17 cellular contexts compared by ENCODE assay signal in genomic region chr1:31105646-31106045, GRCh38. TPM values are rescaled to one million over a fixed set of nuclear protein-coding genes. Genes with fewer than 3 reads are reported as not detected.
DNase-seq lines count a peak whose midpoint lies in the region; ATAC-seq and TF ChIP-seq lines count a peak whose summit lies in the region.
"Had no signal": no experiment of that assay in that cellular context is flagged by ENCODE, and none has a peak within 500 bp of the region (broad histone marks: within the 10 kb centered on the region; RNA-seq: fewer than 3 reads in every experiment).

No MANE protein-coding gene starts in this region.

- H3K9me3 ChIP-seq in IMR-90 (ENCODE audit: control insufficient read depth, insufficient read depth, low read length): no peaks in the 10 kb centered on the region
- H3K9me3 ChIP-seq: BLaER1 treated with 17β-estradiol and CSF1 and Interleukin-3, amounts not matched to agents 10 nM and 100 nM; SJSA1 had no signal

- H4K91ac ChIP-seq in IMR-90 (ENCODE audit: insufficient read depth, low read depth, low read length): no peak overlapping the region

- no peak overlapping the region for H4K5ac ChIP-seq in IMR-90 (ENCODE audit: low read depth, low read length)

- no peak overlapping the region for H2BK120ac ChIP-seq in IMR-90 (ENCODE audit: low read depth, low read length)

- WGBS in IMR-90 (ENCODE audit: extremely low coverage in 2 of 2, insufficient read length in 1 of 2), 2 experiments: no CpG with 5 or more reads among the region's 8 CpGs

- H3K4me1 ChIP-seq in IMR-90 (ENCODE audit: control insufficient read depth, insufficient read depth, low read length) (peaks cover 8% of the 10 kb centered on the region), foreskin keratinocyte (peaks cover 24% of the 10 kb centered on the region)

- H3K79me1 ChIP-seq in IMR-90 (ENCODE audit: low read depth in 1 of 2, low read length in 2 of 2): no peaks in the 10 kb centered on the region

- no peak overlapping the region for H3K4me3 ChIP-seq in IMR-90 (ENCODE audit: insufficient read depth, low read depth, low read length)
- H3K4me3 ChIP-seq: BLaER1 treated with 17β-estradiol and CSF1 and Interleukin-3, amounts not matched to agents 10 nM and 100 nM; SJSA1 had no signal

- CTCF ChIA-PET in IMR-90 (lab: Yijun Ruan, JAX): interaction anchor here (0.7 kb wide), 2 partner anchors 98 to 300 kb away, joined by 4 read pairs; no protein-coding TSS in a partner anchor

- no peak overlapping the region for H3K56ac ChIP-seq in IMR-90 (ENCODE audit: extremely low read depth, insufficient read depth, low read length)

- intact Hi-C loops in IMR-90 (cut with micrococcal nuclease): no loop called here

- H3K27me3 ChIP-seq in IMR-90 (ENCODE audit: control insufficient read depth, insufficient read depth, low read length) (no peaks in the 10 kb centered on the region; the same call in 1 of the 2 replicates), foreskin keratinocyte (no peaks in the 10 kb centered on the region)
- H3K27me3 ChIP-seq: BLaER1 treated with 17β-estradiol and CSF1 and Interleukin-3, amounts not matched to agents 10 nM and 100 nM; SJSA1 had no signal

- no peak overlapping the region for H3K18ac ChIP-seq in IMR-90 (ENCODE audit: low read depth, low read length)

- TF ChIP-seq RAD21 in IMR-90 (IDR thresholded peaks at IDR 0.05; ENCODE audit: low read length): no peak

- no peak overlapping the region for H4K8ac ChIP-seq in IMR-90 (ENCODE audit: low read depth in 2 of 2, low read length in 2 of 2)

- H3K27ac ChIP-seq in IMR-90 (ENCODE audit: insufficient read depth, low read length): no peak overlapping the region
- no peak overlapping the region for H3K27ac ChIP-seq in foreskin keratinocyte
- H3K27ac ChIP-seq: BLaER1 treated with 17β-estradiol and CSF1 and Interleukin-3, amounts not matched to agents 10 nM and 100 nM; HL-60; SJSA1 had no signal

- peak; percentile 3 for DNase-seq in activated T-cell treated with anti-CD3 and anti-CD28 coated beads for 48 hours (ENCODE audit: low read depth)
- DNase-seq in activated T-cell treated with anti-CD3 and anti-CD28 coated beads for 4 hours: no peak
- DNase-seq in EL: peak; percentile 31
- peak; percentile 23 for DNase-seq in IMR-90
- DNase-seq in foreskin keratinocyte: no peak
- DNase-seq in inferior parietal cortex (ENCODE audit: extremely low spot score): no peak
- DNase-seq: CD8-positive, alpha-beta memory T cell; H9; MM.1S; NCI-H1105 treated with DMSO at 0.1 percent for 48 hours; NCI-H1694; NCI-H2081 treated with DMSO at 0.1 percent for 48 hours had no signal

- H3K4me2 ChIP-seq in IMR-90 (ENCODE audit: low read depth, low read length): no peak overlapping the region
- H3K4me2 ChIP-seq: BLaER1 treated with 17β-estradiol and CSF1 and Interleukin-3, amounts not matched to agents 10 nM and 100 nM had no signal

- H3K4ac ChIP-seq in IMR-90 (ENCODE audit: low read depth, low read length): no peak overlapping the region

- no peak overlapping the region for H2AFZ ChIP-seq in IMR-90 (replicated peaks; ENCODE audit: low read length, poor library complexity)

- BruUV-seq in IMR-90 (replicated peaks; lab: Mats Ljungman, UMichigan): no TSS peak

- TF ChIP-seq POLR2A in IMR-90 (IDR thresholded peaks at IDR 0.05; ENCODE audit: low read depth, low read length) (no peak), GM18505 (IDR thresholded peaks at IDR 0.05; ENCODE audit: borderline replicate concordance, extremely low read depth, insufficient read depth, insufficient read length) (no peak)

- dilution Hi-C loops in IMR-90 (cut with HindIII; ENCODE audit: low sequenced_read_pairs, unreplicated experiment): no loop called here

- no peak overlapping the region for H3K14ac ChIP-seq in IMR-90 (replicated peaks; ENCODE audit: low read depth, low read length)

- H4K20me1 ChIP-seq in IMR-90 (ENCODE audit: insufficient read depth, low read length): no peaks in the 10 kb centered on the region
- H4K20me1 ChIP-seq: BLaER1 treated with 17β-estradiol and CSF1 and Interleukin-3, amounts not matched to agents 10 nM and 100 nM had no signal

- ATAC-seq in IMR-90 (ENCODE audit: low read depth) (no peak), foreskin keratinocyte (peak; percentile 20), GM18505 (IDR thresholded peaks at IDR 0.05; ENCODE audit: unreplicated experiment) (no peak)
- ATAC-seq: Panc1 had no signal

- no peak overlapping the region for H2AK5ac ChIP-seq in IMR-90 (ENCODE audit: low read depth, low read length)

- no peak overlapping the region for H2BK20ac ChIP-seq in IMR-90 (ENCODE audit: low read depth, low read length)

- H2BK5ac ChIP-seq in IMR-90 (ENCODE audit: low read depth, low read length, poor library complexity, severe bottlenecking): no peak overlapping the region

- in situ Hi-C loops in IMR-90 (cut with MboI; ENCODE audit: low sequenced_read_pairs): no loop called here

- H3K23ac ChIP-seq in IMR-90 (ENCODE audit: low read depth, low read length): no peak overlapping the region

- no peak overlapping the region for H2AK9ac ChIP-seq in IMR-90 (replicated peaks; ENCODE audit: low read depth, low read length, poor library complexity)

- H3K9me1 ChIP-seq in IMR-90 (ENCODE audit: insufficient read depth, low read length): 0 out of 2 replicates have a peak, but pooled peaks cover 8% of the 10 kb centered on the region

- no peaks in the 10 kb centered on the region for H3K36me3 ChIP-seq in IMR-90 (ENCODE audit: control insufficient read depth, insufficient read depth, low read length)
- H3K36me3 ChIP-seq: BLaER1 treated with 17β-estradiol and CSF1 and Interleukin-3, amounts not matched to agents 10 nM and 100 nM; SJSA1 had no signal

- no peak overlapping the region for H3K9ac ChIP-seq in IMR-90 (ENCODE audit: low read depth, low read length)
- H3K9ac ChIP-seq: BLaER1 treated with 17β-estradiol and CSF1 and Interleukin-3, amounts not matched to agents 10 nM and 100 nM had no signal

- H2BK15ac ChIP-seq in IMR-90 (ENCODE audit: low read depth, low read length): no peak overlapping the region

- POLR2A ChIA-PET in IMR-90 (lab: Charles Lee; ENCODE audit: unreplicated experiment): no interaction called here

- TF ChIP-seq CTCF in IMR-90 (conservative IDR thresholded peaks at IDR 0.05; ENCODE audit: low read depth, low read length) (no peak), foreskin keratinocyte (conservative IDR thresholded peaks at IDR 0.05) (no peak)

TF ChIP-seq in IMR-90, 13 proteins besides CTCF, POLR2A, EP300 and RAD21:
- TF ChIP-seq MXI1 (IDR thresholded peaks at IDR 0.05; ENCODE audit: borderline replicate concordance, low read depth, low read length) (no peak), BHLHE40 (IDR thresholded peaks at IDR 0.05; ENCODE audit: low read depth, low read length) (no peak), RCOR1 (IDR thresholded peaks at IDR 0.05; ENCODE audit: insufficient replicate concordance, low read length) (no peak), ELK1 (IDR thresholded peaks at IDR 0.05; ENCODE audit: borderline replicate concordance, low read depth, low read length) (no peak), MAZ (IDR thresholded peaks at IDR 0.05; ENCODE audit: borderline replicate concordance, low read depth, low read length) (no peak), CEBPB (IDR thresholded peaks at IDR 0.05; ENCODE audit: low read depth, low read length) (no peak), FOS (IDR thresholded peaks at IDR 0.05; ENCODE audit: low read depth, low read length) (no peak), MAFK (IDR thresholded peaks at IDR 0.05; ENCODE audit: low read depth, low read length) (no peak), NFE2L2 (IDR thresholded peaks at IDR 0.05; ENCODE audit: low read depth, low read length) (no peak), RFX5 (IDR thresholded peaks at IDR 0.05; ENCODE audit: low read depth, low read length) (no peak), CHD1 (IDR thresholded peaks at IDR 0.05; ENCODE audit: low read depth, low read length) (no peak), SMC3 (IDR thresholded peaks at IDR 0.05; ENCODE audit: low read depth, low read length) (no peak)
- TF ChIP-seq, protein P1, sequence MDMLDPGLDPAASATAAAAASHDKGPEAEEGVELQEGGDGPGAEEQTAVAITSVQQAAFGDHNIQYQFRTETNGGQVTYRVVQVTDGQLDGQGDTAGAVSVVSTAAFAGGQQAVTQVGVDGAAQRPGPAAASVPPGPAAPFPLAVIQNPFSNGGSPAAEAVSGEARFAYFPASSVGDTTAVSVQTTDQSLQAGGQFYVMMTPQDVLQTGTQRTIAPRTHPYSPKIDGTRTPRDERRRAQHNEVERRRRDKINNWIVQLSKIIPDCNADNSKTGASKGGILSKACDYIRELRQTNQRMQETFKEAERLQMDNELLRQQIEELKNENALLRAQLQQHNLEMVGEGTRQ (IDR thresholded peaks at IDR 0.05; ENCODE audit: low read depth, low read length): no peak
TF ChIP-seq in IMR-90: peak in this region for 0.

RNA-seq across cellular contexts. Expression of gene PUM1, which starts 40.1 kb away (rescaled TPM):
- total RNA-seq in IMR-90 (2012; rRNA removed): 71.9 and 137 TPM in 2 replicates
- 65.2 and 75.4 TPM in 2 replicates for polyA plus RNA-seq in IMR-90 (2012; rRNA removed)
- 22.4 and 33.8 TPM in 2 replicates for polyA plus RNA-seq in IMR-90 (2012; cell fraction: cytosol; rRNA removed)
- polyA plus RNA-seq in IMR-90 (2012; cell fraction: nucleus; rRNA removed; ENCODE audit: low replicate concordance): 58.3 and 84.7 TPM in 2 replicates
- 54.5 and 56.6 TPM in 2 replicates for total RNA-seq in foreskin keratinocyte
- polyA plus RNA-seq in foreskin keratinocyte: 10.4 and 11.7 TPM in 2 replicates

Comparison
In these comparisons a context has a peak if more than half of its experiments do, and no peak if none do; other contexts are left out.
1. DNase-seq: peak in activated T-cell treated with anti-CD3 and anti-CD28 coated beads for 48 hours (single experiment), EL (single experiment) and IMR-90 (single experiment); none in activated T-cell treated with anti-CD3 and anti-CD28 coated beads for 4 hours (single experiment), foreskin keratinocyte (0 of 2) and inferior parietal cortex (single experiment).